Comparison of ENCODE assay signal across 33 cellular contexts in genomic region chr6:122122686-122123085, GRCh38.
"Had no signal": no experiment of that assay in that cellular context is flagged by ENCODE, and none has a peak within 500 bp of the region (broad histone marks: within the 10 kb centered on the region; RNA-seq: fewer than 3 reads in every experiment).

No MANE protein-coding gene starts in this region.

- H3K4me1 ChIP-seq: Peyer's patch, SJSA1 had no signal

- H3K4me3 ChIP-seq: K562, MG63, Peyer's patch, SJSA1 had no signal

- H3K27me3 ChIP-seq: MG63, Peyer's patch, SJSA1 had no signal

- H3K27ac ChIP-seq: Peyer's patch, SJSA1 had no signal

- H3K36me3 ChIP-seq: MG63, Peyer's patch, SJSA1 had no signal

- FAIRE-seq: K562 had no signal

- H3K9me3 ChIP-seq: MG63, Peyer's patch, SJSA1 had no signal

- DNase-seq: Kasumi-1, KG1, MG63, NCI-H1048, NCI-H1092 treated with DMSO at 0.1 percent for 48 hours, NCI-H1105 treated with DMSO at 0.1 percent for 48 hours, NCI-H1417, NCI-H1436, NCI-H146, NCI-H1694, NCI-H187, NCI-H1930, NCI-H2029 treated with DMSO at 0.1 percent for 48 hours, NCI-H2081 treated with DMSO at 0.1 percent for 48 hours, NCI-H2107, NCI-H2171, NCI-H226, NCI-H446 treated with DMSO at 0.1 percent for 48 hours, NCI-H510A, NCI-H524, NCI-H526, NCI-H69, NCI-H748 treated with DMSO at 0.1 percent for 48 hours, NCI-H82, OCI-M1, PC-3, Peyer's patch, Right ventricle myocardium superior, RPMI8226, SHP77 treated with DMSO at 0.1 percent for 48 hours had no signal

- ATAC-seq: K562, PC-3, SK-N-SH treated with all-trans-retinoic acid at 6 μM for 48 hours had no signal
